In genomic region chr2:95682889-95683517, GRCh38 we compare ENCODE assay signal across 8 cellular contexts.
A peak's percentile ranks its signal among the peaks of the same experiment; 100 is the strongest.
DNase-seq lines count a peak whose midpoint lies in the region; ATAC-seq, FAIRE-seq and TF ChIP-seq lines count a peak whose summit lies in the region.
"Not testable (repeated sequence)": the region's sequence is repeated elsewhere in the genome, so short reads cannot be mapped to it uniquely, and the experiment has no call there.

No MANE protein-coding gene starts in this region.

- ATAC-seq in K562: 0 out of 3 replicates have a peak, but pooled peaks have one; percentile 20

- not testable (repeated sequence) for TF ChIP-seq EP300 in K562 (IDR thresholded peaks at IDR 0.05; ENCODE audit: low read length); stomach (IDR thresholded peaks at IDR 0.05)

- FAIRE-seq in K562 (lab: Jason Lieb, UNC): not testable (repeated sequence)
- peak; percentile 51 for FAIRE-seq in keratinocyte (lab: Jason Lieb, UNC)

- H3K4me2 ChIP-seq in K562 (ENCODE audit: insufficient read depth, low read length): not testable (repeated sequence)
- H3K4me2 ChIP-seq in keratinocyte (ENCODE audit: control insufficient read depth, extremely low read depth, insufficient read depth, low read depth, low read length): peak overlapping the region; percentile 69

- not testable (repeated sequence) for DNase-seq in AG10803 (ENCODE audit: low read depth); WERI-Rb-1; K562 (ENCODE audit: extremely low read depth in 1 of 4, low spot score in 3 of 4); esophagus squamous epithelium (lab: John Stamatoyannopoulos, UW); keratinocyte (ENCODE audit: low read depth, low spot score); stomach

- H3K36me3 ChIP-seq in HUES64 (ENCODE audit: insufficient read depth, low read length); WERI-Rb-1; K562 (ENCODE audit: control insufficient read depth, insufficient read depth, low read length); esophagus squamous epithelium; keratinocyte (ENCODE audit: control insufficient read depth in 2 of 2, extremely low read depth in 1 of 2, insufficient read depth in 2 of 2, low read length in 2 of 2); neuron (ENCODE audit: insufficient read depth, low read length); stomach: not testable (repeated sequence)

- H3K9ac ChIP-seq in HUES64 (ENCODE audit: low read depth, low read length) (peak overlapping the region; percentile 49; the same call in 1 of the 2 replicates), keratinocyte (ENCODE audit: control insufficient read depth, extremely low read depth, insufficient read depth, low read length) (peak overlapping the region; percentile 58)
- not testable (repeated sequence) for H3K9ac ChIP-seq in K562 (ENCODE audit: insufficient read depth in 1 of 2, low read depth in 2 of 2, low read length in 2 of 2)

- TF ChIP-seq POLR2A in K562 (conservative IDR thresholded peaks at IDR 0.05); esophagus squamous epithelium (IDR thresholded peaks at IDR 0.05); stomach (IDR thresholded peaks at IDR 0.05): not testable (repeated sequence)

- not testable (repeated sequence) for H3K9me3 ChIP-seq in HUES64 (ENCODE audit: insufficient read depth, low read depth, low read length); WERI-Rb-1 (ENCODE audit: severe bottlenecking); K562 (replicated peaks; ENCODE audit: control insufficient read depth, insufficient read depth, low read depth, low read length); esophagus squamous epithelium; keratinocyte (ENCODE audit: control insufficient read depth, low read depth, low read length); neuron (ENCODE audit: low read length); stomach

- in situ Hi-C loops in K562 (cut with MboI): not testable (repeated sequence)

- 50% methylated on average over 17 of the region's 19 CpGs for WGBS in HUES64
- WGBS in K562 (ENCODE audit: insufficient coverage, low coverage, missing lambda C conversion rate): under 1% methylated on average over 19 of the region's 19 CpGs
- 10 to 12% methylated on average over 7 to 9 of the region's 19 CpGs for WGBS in esophagus squamous epithelium, 2 donors
- WGBS in stomach, 5 donors: 3 to 8% (median 5%) methylated on average over 19 of the region's 19 CpGs

- not testable (repeated sequence) for H4K20me1 ChIP-seq in K562 (replicated peaks; ENCODE audit: control insufficient read depth, insufficient read depth, low read length); keratinocyte (ENCODE audit: control insufficient read depth, extremely low read depth, insufficient read depth, low read length)

- H3K79me2 ChIP-seq in K562 (ENCODE audit: control insufficient read depth, insufficient read depth, low read length); keratinocyte (ENCODE audit: control insufficient read depth, insufficient read depth, low read length): not testable (repeated sequence)

- peaks cover 13% of the 10 kb centered on the region for H3K27me3 ChIP-seq in HUES64 (ENCODE audit: insufficient read depth, low read length)
- H3K27me3 ChIP-seq in WERI-Rb-1 (ENCODE audit: insufficient read depth, low read depth, severe bottlenecking); K562 (ENCODE audit: control insufficient read depth in 2 of 2, insufficient read depth in 2 of 2, low read length in 2 of 2); esophagus squamous epithelium; keratinocyte (ENCODE audit: control insufficient read depth, extremely low read depth, insufficient read depth, low read length); neuron (ENCODE audit: insufficient read depth, low read length); stomach: not testable (repeated sequence)

- H2AFZ ChIP-seq in K562 (ENCODE audit: low read depth, low read length): not testable (repeated sequence)
- H2AFZ ChIP-seq in keratinocyte (ENCODE audit: control insufficient read depth, low read length) (peak overlapping the region; percentile 65), neuron (ENCODE audit: low read depth, low read length) (peak overlapping the region; percentile 87)

- dilution Hi-C loops in keratinocyte (cut with MboI; ENCODE audit: extremely low pct_ligation_motif_present, low sequenced_read_pairs): not testable (repeated sequence)

- TF ChIP-seq CTCF in AG10803 (conservative IDR thresholded peaks at IDR 0.05; ENCODE audit: low read length); WERI-Rb-1 (IDR thresholded peaks at IDR 0.05; ENCODE audit: low read depth, low read length); K562 (IDR thresholded peaks at IDR 0.05 in 2 of 3, conservative IDR thresholded peaks at IDR 0.05 in 1 of 3; ENCODE audit: insufficient read depth in 2 of 3, low read depth in 1 of 3, low read length in 3 of 3); esophagus squamous epithelium (IDR thresholded peaks at IDR 0.05); keratinocyte (optimal IDR thresholded peaks at IDR 0.05 in 1 of 3, IDR thresholded peaks at IDR 0.05 in 1 of 3, conservative IDR thresholded peaks at IDR 0.05 in 1 of 3; ENCODE audit: extremely low read depth in 1 of 3, insufficient read depth in 2 of 3, low read length in 3 of 3); stomach (IDR thresholded peaks at IDR 0.05): not testable (repeated sequence)

- not testable (repeated sequence) for H3K4me1 ChIP-seq in HUES64 (ENCODE audit: insufficient read depth, low read length); K562 (replicated peaks in 1 of 2; ENCODE audit: control insufficient read depth in 2 of 2, insufficient read depth in 2 of 2, low read length in 2 of 2); neuron (ENCODE audit: insufficient read depth, low read length)
- H3K4me1 ChIP-seq in esophagus squamous epithelium (peaks cover 7 to 15% (median 10%) of the 10 kb centered on the region in 3 donors), keratinocyte (ENCODE audit: control insufficient read depth, extremely low read depth, insufficient read depth, low read length) (peaks cover 27% of the 10 kb centered on the region), stomach (peaks cover 0 to 25% (median 18%) of the 10 kb centered on the region in 4 donors)

- not testable (repeated sequence) for TF ChIP-seq RAD21 in K562 (CRISPR knock-in tag; conservative IDR thresholded peaks at IDR 0.05 in 1 of 2, IDR thresholded peaks at IDR 0.05 in 1 of 2)

- not testable (repeated sequence) for H3K27ac ChIP-seq in HUES64 (ENCODE audit: low read depth, low read length); K562 (ENCODE audit: extremely low read depth, low read depth, low read length)
- peak overlapping the region; percentile 61 for H3K27ac ChIP-seq in WERI-Rb-1
- H3K27ac ChIP-seq in esophagus squamous epithelium: peak overlapping the region; percentile 55 to 76 (median 70)
- peak overlapping the region; percentile 40 for H3K27ac ChIP-seq in keratinocyte (ENCODE audit: control insufficient read depth, insufficient read depth, low read length)
- H3K27ac ChIP-seq in stomach: peak overlapping the region; percentile 65 to 81 (median 70)

- CTCF ChIA-PET in K562 (lab: Yijun Ruan, JAX; ENCODE audit: low intra/inter-chr PET ratio): not testable (repeated sequence)

- H3K4me3 ChIP-seq in AG10803 (ENCODE audit: low read length) (peak overlapping the region; percentile 58), HUES64 (ENCODE audit: low read length) (peak overlapping the region; percentile 60), WERI-Rb-1 (ENCODE audit: low read depth, low read length) (peak overlapping the region; percentile 28), esophagus squamous epithelium (peak overlapping the region; percentile 18 to 65 (median 44)), keratinocyte (ENCODE audit: control insufficient read depth in 2 of 3, extremely low read depth in 1 of 3, insufficient read depth in 2 of 3, low read depth in 1 of 3, low read length in 3 of 3) (peak overlapping the region; percentile 24 to 57 (median 57)), neuron (ENCODE audit: low read length) (peak overlapping the region; percentile 44), stomach (peak overlapping the region; percentile 41 to 51 (median 46))
- not testable (repeated sequence) for H3K4me3 ChIP-seq in K562

- intact Hi-C loops in K562 (cut with micrococcal nuclease); esophagus squamous epithelium (cut with DNase I); stomach (cut with DNase I; ENCODE audit: low total_unique reads): not testable (repeated sequence)

- not testable (repeated sequence) for BruUV-seq in K562 (replicated peaks; lab: Mats Ljungman, UMichigan)

- not testable (repeated sequence) for H3K9me1 ChIP-seq in K562 (ENCODE audit: control insufficient read depth, insufficient read depth, low read length); keratinocyte (ENCODE audit: control insufficient read depth, extremely low read depth, insufficient read depth, low read length)

- POLR2A ChIA-PET in K562 (lab: Yijun Ruan, JAX): not testable (repeated sequence)
